Comparison of ENCODE assay signal across 1 cellular context in the genomic region with DNA sequence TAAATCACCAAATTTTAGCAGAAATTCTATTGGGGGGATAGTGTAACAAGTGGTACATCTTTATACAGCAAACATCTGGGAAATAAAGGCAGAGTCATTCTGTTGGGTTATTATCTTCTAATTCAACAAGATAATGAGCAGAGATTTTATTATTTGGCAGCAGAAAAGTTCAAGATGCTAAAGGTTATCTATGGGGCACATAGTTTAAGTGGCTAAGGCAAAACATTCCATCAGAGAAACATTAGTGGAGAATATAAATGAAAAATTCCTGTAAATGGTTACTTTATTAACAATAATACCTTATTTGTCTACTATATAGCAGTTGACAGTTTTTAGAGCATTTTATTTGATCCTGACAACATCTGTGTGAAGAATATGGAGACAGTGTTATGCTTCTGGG.
TF ChIP-seq lines count a peak whose summit lies in the region.

No MANE protein-coding gene starts in this region.

TF ChIP-seq in SK-N-SH treated with all-trans-retinoic acid at 6 μM for 48 hours, 23 proteins besides CTCF, POLR2A, EP300 and RAD21 (continued from another document):
- TF ChIP-seq, protein P1, sequence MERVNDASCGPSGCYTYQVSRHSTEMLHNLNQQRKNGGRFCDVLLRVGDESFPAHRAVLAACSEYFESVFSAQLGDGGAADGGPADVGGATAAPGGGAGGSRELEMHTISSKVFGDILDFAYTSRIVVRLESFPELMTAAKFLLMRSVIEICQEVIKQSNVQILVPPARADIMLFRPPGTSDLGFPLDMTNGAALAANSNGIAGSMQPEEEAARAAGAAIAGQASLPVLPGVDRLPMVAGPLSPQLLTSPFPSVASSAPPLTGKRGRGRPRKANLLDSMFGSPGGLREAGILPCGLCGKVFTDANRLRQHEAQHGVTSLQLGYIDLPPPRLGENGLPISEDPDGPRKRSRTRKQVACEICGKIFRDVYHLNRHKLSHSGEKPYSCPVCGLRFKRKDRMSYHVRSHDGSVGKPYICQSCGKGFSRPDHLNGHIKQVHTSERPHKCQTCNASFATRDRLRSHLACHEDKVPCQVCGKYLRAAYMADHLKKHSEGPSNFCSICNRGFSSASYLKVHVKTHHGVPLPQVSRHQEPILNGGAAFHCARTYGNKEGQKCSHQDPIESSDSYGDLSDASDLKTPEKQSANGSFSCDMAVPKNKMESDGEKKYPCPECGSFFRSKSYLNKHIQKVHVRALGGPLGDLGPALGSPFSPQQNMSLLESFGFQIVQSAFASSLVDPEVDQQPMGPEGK (CRISPR knock-in tag; IDR thresholded peaks at IDR 0.05; ENCODE audit: borderline replicate concordance): no peak
- TF ChIP-seq PPARA (CRISPR knock-in tag; IDR thresholded peaks at IDR 0.05; ENCODE audit: borderline replicate concordance) (no peak), ESRRG (CRISPR knock-in tag; IDR thresholded peaks at IDR 0.05) (no peak), BACH2 (CRISPR knock-in tag; IDR thresholded peaks at IDR 0.05; ENCODE audit: borderline replicate concordance) (0 out of 2 replicates have a peak, but pooled peaks have one; percentile 11), RARB (CRISPR knock-in tag; IDR thresholded peaks at IDR 0.05) (no peak), ZNF565 (CRISPR knock-in tag; conservative IDR thresholded peaks at IDR 0.05; ENCODE audit: low read depth) (no peak)
- TF ChIP-seq, protein P2, sequence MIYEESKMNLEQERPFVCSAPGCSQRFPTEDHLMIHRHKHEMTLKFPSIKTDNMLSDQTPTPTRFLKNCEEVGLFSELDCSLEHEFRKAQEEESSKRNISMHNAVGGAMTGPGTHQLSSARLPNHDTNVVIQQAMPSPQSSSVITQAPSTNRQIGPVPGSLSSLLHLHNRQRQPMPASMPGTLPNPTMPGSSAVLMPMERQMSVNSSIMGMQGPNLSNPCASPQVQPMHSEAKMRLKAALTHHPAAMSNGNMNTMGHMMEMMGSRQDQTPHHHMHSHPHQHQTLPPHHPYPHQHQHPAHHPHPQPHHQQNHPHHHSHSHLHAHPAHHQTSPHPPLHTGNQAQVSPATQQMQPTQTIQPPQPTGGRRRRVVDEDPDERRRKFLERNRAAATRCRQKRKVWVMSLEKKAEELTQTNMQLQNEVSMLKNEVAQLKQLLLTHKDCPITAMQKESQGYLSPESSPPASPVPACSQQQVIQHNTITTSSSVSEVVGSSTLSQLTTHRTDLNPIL (CRISPR knock-in tag; IDR thresholded peaks at IDR 0.05; ENCODE audit: low read depth): no peak
- TF ChIP-seq, protein P3, sequence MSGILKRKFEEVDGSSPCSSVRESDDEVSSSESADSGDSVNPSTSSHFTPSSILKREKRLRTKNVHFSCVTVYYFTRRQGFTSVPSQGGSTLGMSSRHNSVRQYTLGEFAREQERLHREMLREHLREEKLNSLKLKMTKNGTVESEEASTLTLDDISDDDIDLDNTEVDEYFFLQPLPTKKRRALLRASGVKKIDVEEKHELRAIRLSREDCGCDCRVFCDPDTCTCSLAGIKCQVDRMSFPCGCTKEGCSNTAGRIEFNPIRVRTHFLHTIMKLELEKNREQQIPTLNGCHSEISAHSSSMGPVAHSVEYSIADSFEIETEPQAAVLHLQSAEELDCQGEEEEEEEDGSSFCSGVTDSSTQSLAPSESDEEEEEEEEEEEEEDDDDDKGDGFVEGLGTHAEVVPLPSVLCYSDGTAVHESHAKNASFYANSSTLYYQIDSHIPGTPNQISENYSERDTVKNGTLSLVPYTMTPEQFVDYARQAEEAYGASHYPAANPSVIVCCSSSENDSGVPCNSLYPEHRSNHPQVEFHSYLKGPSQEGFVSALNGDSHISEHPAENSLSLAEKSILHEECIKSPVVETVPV (CRISPR knock-in tag; IDR thresholded peaks at IDR 0.05): peak; percentile 74
